Comparison of ENCODE assay signal across 8 cellular contexts in the genomic region with DNA sequence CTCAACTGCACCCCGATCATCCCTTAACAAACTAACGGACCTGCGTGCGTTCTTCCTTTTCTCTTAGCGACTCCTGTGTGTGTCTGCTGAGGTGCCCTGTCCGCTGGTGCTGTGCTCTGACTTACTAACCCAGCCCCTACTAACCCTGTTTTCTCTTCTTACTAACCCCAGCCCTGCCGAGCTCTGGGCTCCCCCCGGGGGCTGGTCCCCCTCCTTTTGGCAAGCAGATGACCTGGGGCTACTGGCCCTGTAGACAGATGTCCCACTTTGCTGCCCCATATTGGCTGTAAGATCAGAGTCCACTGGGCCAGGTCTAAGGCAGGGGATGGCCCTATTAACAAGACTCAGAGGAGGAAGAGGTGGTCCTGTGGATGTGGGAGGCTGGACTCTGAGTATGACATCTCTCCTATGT. TPM values are rescaled to one million over a fixed set of nuclear protein-coding genes. Genes with fewer than 3 reads are reported as not detected.
DNase-seq lines count a peak whose midpoint lies in the region; TF ChIP-seq lines count a peak whose summit lies in the region.

No MANE protein-coding gene starts in this region.

- peak; percentile 75 for DNase-seq in activated effector memory CD4-positive, alpha-beta T cell treated with anti-CD3 and anti-CD28 coated beads, Interleukin-2, amount 50 U/mL, for 16 hours
- no peak for DNase-seq in activated effector memory CD4-positive, alpha-beta T cell treated with Interleukin-2 at 50 U/mL for 16 hours
- no peak for DNase-seq in brain microvascular endothelial cell
- DNase-seq in iPS-NIHi7 (ENCODE audit: extremely low spot score): no peak
- DNase-seq in HEK293T (ENCODE audit: extremely low spot score): no peak
- DNase-seq in NCI-H526 (lab: John Stamatoyannopoulos, UW): no peak

- TF ChIP-seq CTCF in brain microvascular endothelial cell (IDR thresholded peaks at IDR 0.05; ENCODE audit: low read depth, low read length, missing control alignments): no peak

- POLR2A ChIA-PET in HEK293T (lab: Yijun Ruan, JAX): interaction anchor here (0.8 to 2.4 kb wide), 5 partner anchors 9 to 188 kb away, joined by 3 to 19 read pairs (median 8); a partner anchor contains a TSS

- H3K27ac Mint-ChIP-seq in IgD-negative memory B cell: peak overlapping the region; percentile 98 to 100 (median 99)

- in situ Hi-C loops in brain microvascular endothelial cell (cut with HindIII; ENCODE audit: low pct_ligation_motif_present, low sequenced_read_pairs): no loop called here

- no peaks in the 10 kb centered on the region for H3K36me3 Mint-ChIP-seq in IgD-negative memory B cell

- CTCF ChIA-PET in HEK293T (lab: Yijun Ruan, JAX): no interaction called here

- no peaks in the 10 kb centered on the region for H3K36me3 ChIP-seq in brain microvascular endothelial cell (replicated peaks)
- H3K36me3 ChIP-seq in muscle layer of colon (ENCODE audit: insufficient read depth, low read length): no peaks in the 10 kb centered on the region

- H3K4me3 Mint-ChIP-seq in IgD-negative memory B cell: peak overlapping the region; percentile 96 to 99 (median 98)

- peaks cover 23% of the 10 kb centered on the region for H3K4me1 ChIP-seq in muscle layer of colon (ENCODE audit: insufficient read depth, low read length)

- no peaks in the 10 kb centered on the region for H3K9me3 Mint-ChIP-seq in IgD-negative memory B cell

- H3K9me3 ChIP-seq in muscle layer of colon (ENCODE audit: low read length): no peaks in the 10 kb centered on the region

- peaks cover 48 to 66% (median 59%) of the 10 kb centered on the region in 3 donors for H3K4me1 Mint-ChIP-seq in IgD-negative memory B cell

- H3K27ac ChIP-seq in brain microvascular endothelial cell (peak overlapping the region; percentile 96), muscle layer of colon (ENCODE audit: low read depth, low read length) (peak overlapping the region; percentile 73)

- H3K27me3 ChIP-seq in brain microvascular endothelial cell (replicated peaks): no peaks in the 10 kb centered on the region
- H3K27me3 ChIP-seq in muscle layer of colon (ENCODE audit: control insufficient read depth in 1 of 2, insufficient read depth in 2 of 2, low read length in 2 of 2): no peaks in the 10 kb centered on the region

- H3K27me3 Mint-ChIP-seq in IgD-negative memory B cell: peaks cover 2% of the 10 kb centered on the region

- H3K9ac ChIP-seq in muscle layer of colon (ENCODE audit: low read length): peak overlapping the region; percentile 1

- peak overlapping the region; percentile 90 for H3K4me3 ChIP-seq in brain microvascular endothelial cell (ENCODE audit: low read depth, low read length)
- H3K4me3 ChIP-seq in muscle layer of colon (ENCODE audit: low read depth in 1 of 2, low read length in 2 of 2): peak overlapping the region; percentile 90 to 97

TF ChIP-seq in HEK293T, 16 proteins besides CTCF, POLR2A, EP300 and RAD21:
- TF ChIP-seq SUZ12 (IDR thresholded peaks at IDR 0.05) (no peak), HDGF (IDR thresholded peaks at IDR 0.05; ENCODE audit: borderline replicate concordance) (no peak), FOXK2 (IDR thresholded peaks at IDR 0.05) (no peak), TARDBP (IDR thresholded peaks at IDR 0.05) (no peak), LEF1 (IDR thresholded peaks at IDR 0.05; ENCODE audit: borderline replicate concordance) (no peak), ELF4 (IDR thresholded peaks at IDR 0.05) (no peak), CTBP1 (IDR thresholded peaks at IDR 0.05; ENCODE audit: borderline replicate concordance) (no peak), NFRKB (IDR thresholded peaks at IDR 0.05) (no peak), BHLHE40 (IDR thresholded peaks at IDR 0.05; ENCODE audit: borderline replicate concordance) (no peak), FOXM1 (IDR thresholded peaks at IDR 0.05; ENCODE audit: borderline replicate concordance) (no peak), ZNF384 (IDR thresholded peaks at IDR 0.05) (no peak), ARNT (IDR thresholded peaks at IDR 0.05) (no peak)
- TF ChIP-seq, protein P1, sequence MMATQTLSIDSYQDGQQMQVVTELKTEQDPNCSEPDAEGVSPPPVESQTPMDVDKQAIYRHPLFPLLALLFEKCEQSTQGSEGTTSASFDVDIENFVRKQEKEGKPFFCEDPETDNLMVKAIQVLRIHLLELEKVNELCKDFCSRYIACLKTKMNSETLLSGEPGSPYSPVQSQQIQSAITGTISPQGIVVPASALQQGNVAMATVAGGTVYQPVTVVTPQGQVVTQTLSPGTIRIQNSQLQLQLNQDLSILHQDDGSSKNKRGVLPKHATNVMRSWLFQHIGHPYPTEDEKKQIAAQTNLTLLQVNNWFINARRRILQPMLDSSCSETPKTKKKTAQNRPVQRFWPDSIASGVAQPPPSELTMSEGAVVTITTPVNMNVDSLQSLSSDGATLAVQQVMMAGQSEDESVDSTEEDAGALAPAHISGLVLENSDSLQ (IDR thresholded peaks at IDR 0.05): no peak
TF ChIP-seq in HEK293T: peak in this region for 0.

RNA-seq across cellular contexts. Expression of a gene that starts 14.7 kb away (rescaled TPM):
- 0.93 TPM for polyA plus RNA-seq in IgD-negative memory B cell

RNA-seq across cellular contexts. Expression of a gene that starts 50.3 kb away (rescaled TPM):
- polyA plus RNA-seq in IgD-negative memory B cell: not detected

RNA-seq across cellular contexts. Expression of a gene that starts 54.2 kb away (rescaled TPM):
- 1.0 TPM for polyA plus RNA-seq in IgD-negative memory B cell
